Comparison of ENCODE assay signal across 22 cellular contexts in genomic region chr18:32980896-32981295, GRCh38.
"Had no signal": no experiment of that assay in that cellular context is flagged by ENCODE, and none has a peak within 500 bp of the region (broad histone marks: within the 10 kb centered on the region; RNA-seq: fewer than 3 reads in every experiment).

No MANE protein-coding gene starts in this region.

- H3K36me3 ChIP-seq: adrenal gland, ascending aorta, lower lobe of right lung, neural progenitor cell, sigmoid colon, vagina, WERI-Rb-1 had no signal

- H3K4me1 Mint-ChIP-seq: activated T-helper 17 cell treated with anti-CD3 and anti-CD28 coated beads, Interleukin-2, amount 50 U/mL, for 72 hours; naive thymus-derived CD4-positive, alpha-beta T cell had no signal

- H3K27ac ChIP-seq: adrenal gland, ascending aorta, epithelial cell of prostate, lower lobe of right lung, neural progenitor cell, sigmoid colon, testis, vagina, WERI-Rb-1 had no signal

- H3K27me3 Mint-ChIP-seq: activated T-helper 17 cell treated with anti-CD3 and anti-CD28 coated beads, Interleukin-2, amount 50 U/mL, for 72 hours; naive thymus-derived CD4-positive, alpha-beta T cell; progenitor cell of endocrine pancreas; type B pancreatic cell had no signal

- ATAC-seq: activated naive CD4-positive, alpha-beta T cell treated with anti-CD3 and anti-CD28 coated beads, Interleukin-2, amount 50 U/mL, for 72 hours; activated T-helper 17 cell treated with anti-CD3 and anti-CD28 coated beads, Interleukin-2, amount 50 U/mL, for 72 hours; left lobe of liver; lower lobe of right lung; naive thymus-derived CD4-positive, alpha-beta T cell had no signal

- H3K4me1 ChIP-seq: adrenal gland, ascending aorta, lower lobe of right lung, sigmoid colon, testis, vagina had no signal

- H3K36me3 Mint-ChIP-seq: activated naive CD4-positive, alpha-beta T cell treated with anti-CD3 and anti-CD28 coated beads, Interleukin-2, amount 50 U/mL, for 72 hours; naive thymus-derived CD4-positive, alpha-beta T cell; neural progenitor cell; type B pancreatic cell had no signal

- H3K9me3 ChIP-seq: adrenal gland, ascending aorta, lower lobe of right lung, sigmoid colon, testis, vagina had no signal

- H3K4me3 Mint-ChIP-seq: activated T-helper 17 cell treated with anti-CD3 and anti-CD28 coated beads, Interleukin-2, amount 50 U/mL, for 72 hours; naive thymus-derived CD4-positive, alpha-beta T cell; neural progenitor cell; type B pancreatic cell had no signal

- H2AFZ ChIP-seq: neural progenitor cell had no signal

- DNase-seq: activated T-cell treated with anti-CD3 and anti-CD28 coated beads, Interleukin-2, amount 50 U/mL, for 1 hour; adrenal gland; cerebellar nuclear complex; cortex of kidney; foreskin melanocyte; lower lobe of right lung; naive thymus-derived CD4-positive, alpha-beta T cell; retina; sigmoid colon; stimulated activated CD4-positive, alpha-beta T cell treated with anti-CD3 and anti-CD28 coated beads, Interleukin-4, amount 100 ng/mL, for 1 hour; stimulated activated naive CD4-positive, alpha-beta T cell; testis; WERI-Rb-1 had no signal

- H3K4me2 ChIP-seq: neural progenitor cell had no signal

- H3K27ac Mint-ChIP-seq: activated naive CD4-positive, alpha-beta T cell treated with anti-CD3 and anti-CD28 coated beads, Interleukin-2, amount 50 U/mL, for 72 hours; activated T-helper 17 cell treated with anti-CD3 and anti-CD28 coated beads, Interleukin-2, amount 50 U/mL, for 72 hours; naive thymus-derived CD4-positive, alpha-beta T cell; neural progenitor cell; progenitor cell of endocrine pancreas; type B pancreatic cell had no signal

- H3K27me3 ChIP-seq: adrenal gland, ascending aorta, neural progenitor cell, sigmoid colon, testis, vagina had no signal

- H3K4me3 ChIP-seq: adrenal gland, ascending aorta, lower lobe of right lung, neural progenitor cell, sigmoid colon, testis, vagina had no signal

- H3K9me3 Mint-ChIP-seq: activated naive CD4-positive, alpha-beta T cell treated with anti-CD3 and anti-CD28 coated beads, Interleukin-2, amount 50 U/mL, for 72 hours; activated T-helper 17 cell treated with anti-CD3 and anti-CD28 coated beads, Interleukin-2, amount 50 U/mL, for 72 hours had no signal
